In genomic region chr14:69715725-69716482, GRCh38 we compare ENCODE assay signal across 8 cellular contexts. TPM values are rescaled to one million over a fixed set of nuclear protein-coding genes. Genes with fewer than 3 reads are reported as not detected.
DNase-seq lines count a peak whose midpoint lies in the region; ATAC-seq and TF ChIP-seq lines count a peak whose summit lies in the region.

No MANE protein-coding gene starts in this region.

- no peak overlapping the region for H4K5ac ChIP-seq in mesendoderm (ENCODE audit: low read length)

- H3K4me3 ChIP-seq in ascending aorta (peak overlapping the region in 1 of 2 donors; percentile 3), gastrocnemius medialis (no peak overlapping the region), mesendoderm (ENCODE audit: low read length) (no peak overlapping the region)

- H2BK5ac ChIP-seq in mesendoderm (ENCODE audit: low read length), result no peak overlapping the region

- H2AK5ac ChIP-seq in mesendoderm (ENCODE audit: low read length), result no peak overlapping the region

- H3K79me2 ChIP-seq in mesendoderm (ENCODE audit: control insufficient read depth, insufficient read depth, low read length), result no peaks in the 10 kb centered on the region

- in situ Hi-C loops in gastrocnemius medialis (cut with MboI; ENCODE audit: low sequenced_read_pairs in 4 of 4), result no loop called here

- H4K8ac ChIP-seq in mesendoderm (ENCODE audit: low read depth, low read length), result no peak overlapping the region

- DNase-seq in COR-L47 (lab: John Stamatoyannopoulos, UW) (peak; percentile 94), NCI-H187 (lab: John Stamatoyannopoulos, UW) (peak; percentile 45 to 77), ascending aorta (ENCODE audit: low spot score in 2 of 2) (peak in 1 of 2 donors; percentile 91), left cardiac atrium (peak; percentile 77), gastrocnemius medialis (no peak), mesendoderm (no peak)

- no peak for TF ChIP-seq POLR2A in gastrocnemius medialis (IDR thresholded peaks at IDR 0.05)

- ATAC-seq in left cardiac atrium (peak; percentile 66 to 72), gastrocnemius medialis (no peak), GM19351 (IDR thresholded peaks at IDR 0.05; ENCODE audit: unreplicated experiment) (no peak), GM21786 (IDR thresholded peaks at IDR 0.05; ENCODE audit: unreplicated experiment) (no peak)

- H3K4ac ChIP-seq in mesendoderm (ENCODE audit: low read depth, low read length), result no peak overlapping the region

- no peak overlapping the region for H3K56ac ChIP-seq in mesendoderm (ENCODE audit: low read length)

- H3K79me1 ChIP-seq in mesendoderm (ENCODE audit: low read length), result no peaks in the 10 kb centered on the region

- H3K27ac ChIP-seq in ascending aorta (peak overlapping the region; percentile 57 to 73), gastrocnemius medialis (peak overlapping the region in 3 of 4 donors; percentile 13 to 52 (median 41)), mesendoderm (ENCODE audit: low read depth, low read length) (no peak overlapping the region)

- H3K36me3 ChIP-seq in ascending aorta, result peaks cover 3 to 9% of the 10 kb centered on the region in 2 donors
- H3K36me3 ChIP-seq in gastrocnemius medialis, result peaks cover 0 to 8% of the 10 kb centered on the region in 2 donors
- no peaks in the 10 kb centered on the region for H3K36me3 ChIP-seq in mesendoderm (ENCODE audit: control insufficient read depth, insufficient read depth, low read length)

- no peak overlapping the region for H2BK15ac ChIP-seq in mesendoderm (replicated peaks; ENCODE audit: low read depth)

- H3K27me3 ChIP-seq in ascending aorta (no peaks in the 10 kb centered on the region), gastrocnemius medialis (no peaks in the 10 kb centered on the region), mesendoderm (ENCODE audit: insufficient read depth, low read length, poor library complexity) (no peaks in the 10 kb centered on the region)

- TF ChIP-seq CTCF in ascending aorta (IDR thresholded peaks at IDR 0.05), result no peak
- TF ChIP-seq CTCF in gastrocnemius medialis (IDR thresholded peaks at IDR 0.05 in 4 of 5, conservative IDR thresholded peaks at IDR 0.05 in 1 of 5), result no peak

- no peaks in the 10 kb centered on the region for H3K9me3 ChIP-seq in ascending aorta
- no peaks in the 10 kb centered on the region for H3K9me3 ChIP-seq in gastrocnemius medialis

- WGBS in mesendoderm (ENCODE audit: extremely low coverage, insufficient coverage, low lambda C conversion rate), result no CpG with 5 or more reads among the region's 13 CpGs

- no peak overlapping the region for H3K18ac ChIP-seq in mesendoderm (ENCODE audit: low read length)

- H3K23ac ChIP-seq in mesendoderm (ENCODE audit: low read length), result no peak overlapping the region

- intact Hi-C loops in ascending aorta (cut with DNase I) (loop anchor here (5.0 kb wide), 1 partner anchor 44 kb away; no protein-coding TSS in a partner anchor), left cardiac atrium (cut with DNase I) (loop anchor here in 1 of 2 donors (5.0 kb wide), 1 partner anchor 104 kb away; the partner anchor contains the start of gene SUSD6), gastrocnemius medialis (cut with DNase I; ENCODE audit: low total_unique reads) (no loop called here)

- H3K9ac ChIP-seq in mesendoderm (ENCODE audit: low read length), result no peak overlapping the region

- H3K4me2 ChIP-seq in mesendoderm (ENCODE audit: low read length), result no peak overlapping the region

- H3K4me1 ChIP-seq in ascending aorta (peaks cover 15 to 39% of the 10 kb centered on the region in 2 donors), gastrocnemius medialis (peaks cover 42 to 56% of the 10 kb centered on the region in 2 donors), mesendoderm (ENCODE audit: control insufficient read depth, low read depth, low read length) (peaks cover 12% of the 10 kb centered on the region)

- H2BK120ac ChIP-seq in mesendoderm (ENCODE audit: low read depth, low read length), result no peak overlapping the region

RNA-seq across cellular contexts. Expression of gene SRSF5, which starts 51.0 kb away (rescaled TPM):
- total RNA-seq in ascending aorta (113 TPM), left cardiac atrium (100 to 1,000 TPM; 173 to 284 TPM), gastrocnemius medialis (100 to 1,000 TPM in 1 of 4 donors, 10 to 100 TPM in 3; 57.5 to 113 (median 84.6) TPM)
- polyA plus RNA-seq in mesendoderm (2013, experiment 1 of 2), result 231 TPM
- 225 TPM for polyA plus RNA-seq in mesendoderm (2013, experiment 2 of 2)

Comparison
In these comparisons a context has a peak if more than half of its experiments do, and no peak if none do; other contexts are left out.
1. DNase-seq: peak in COR-L47 (single experiment), NCI-H187 (2 of 2) and left cardiac atrium (single experiment); none in gastrocnemius medialis (0 of 2) and mesendoderm (single experiment).
2. ATAC-seq: peak in left cardiac atrium (2 of 2); none in gastrocnemius medialis (0 of 2), GM19351 (single experiment) and GM21786 (single experiment).